Comparison of ENCODE assay signal across 13 cellular contexts in the genomic region with DNA sequence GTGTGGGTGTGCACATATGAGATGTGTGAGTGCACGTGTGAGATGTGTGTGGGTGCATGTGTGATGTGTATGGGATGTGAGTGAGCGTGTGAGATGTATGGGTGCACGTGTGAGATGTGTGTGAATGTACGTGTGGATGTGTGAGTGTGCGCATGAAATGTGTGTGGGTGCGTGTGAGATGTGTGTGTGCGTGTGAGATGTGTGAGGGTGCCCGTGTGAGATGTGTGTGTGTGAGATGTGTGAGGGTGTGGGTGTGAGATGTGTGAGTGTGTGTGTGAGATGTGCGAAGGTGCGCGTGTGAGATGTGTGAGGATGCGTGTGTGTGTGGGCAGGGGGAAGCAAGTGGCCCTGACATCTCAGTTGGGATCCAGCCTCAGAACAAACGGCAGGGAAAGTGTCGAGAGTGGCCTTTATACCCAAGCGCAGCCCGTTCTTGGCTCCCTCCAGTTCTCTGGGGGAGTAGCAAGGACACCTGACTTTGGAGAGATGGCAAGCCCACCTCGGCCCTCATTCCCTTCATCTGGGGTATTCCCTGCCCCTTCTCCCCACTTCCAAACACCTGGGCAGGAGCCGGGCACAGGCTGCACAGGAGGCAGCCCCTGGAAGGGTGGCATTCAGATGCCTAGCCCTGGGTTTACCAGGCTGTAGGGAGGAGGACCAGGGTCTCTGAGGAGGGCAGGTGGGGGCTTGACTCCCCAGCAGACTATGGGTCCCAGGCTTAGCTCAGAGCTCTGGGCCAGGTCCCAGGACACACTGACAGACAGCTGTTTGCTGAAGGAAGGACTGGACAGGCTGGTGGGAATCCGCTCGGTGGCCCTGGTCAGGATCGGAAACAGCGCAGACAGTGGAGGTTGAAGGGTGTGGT. TPM values are rescaled to one million over a fixed set of nuclear protein-coding genes. Genes with fewer than 3 reads are reported as not detected.
A peak's percentile ranks its signal among the peaks of the same experiment; 100 is the strongest.
DNase-seq lines count a peak whose midpoint lies in the region; TF ChIP-seq lines count a peak whose summit lies in the region.
"Had no signal": no experiment of that assay in that cellular context is flagged by ENCODE, and none has a peak within 500 bp of the region (broad histone marks: within the 10 kb centered on the region; RNA-seq: fewer than 3 reads in every experiment).

No MANE protein-coding gene starts in this region.

- H3K9me3 ChIP-seq in Peyer's patch: no peaks in the 10 kb centered on the region
- H3K9me3 ChIP-seq: left lung had no signal

- no peaks in the 10 kb centered on the region for H3K36me3 ChIP-seq in Peyer's patch
- H3K36me3 ChIP-seq: left lung had no signal

- peaks cover 0 to 28% (median 0%) of the 10 kb centered on the region in 4 donors for H3K4me1 ChIP-seq in Peyer's patch

- no peak for TF ChIP-seq POLR2A in Peyer's patch (IDR thresholded peaks at IDR 0.05)

- peak overlapping the region; percentile 12 to 81 (median 47) for H3K27ac ChIP-seq in Peyer's patch
- peak overlapping the region; percentile 52 to 78 for H3K27ac ChIP-seq in coronary artery
- H3K27ac ChIP-seq in substantia nigra (ENCODE audit: low read depth, low read length, poor library complexity, severe bottlenecking): peak overlapping the region; percentile 63

- no peaks in the 10 kb centered on the region for H3K27me3 ChIP-seq in Peyer's patch
- H3K27me3 ChIP-seq: left lung had no signal

- DNase-seq in Peyer's patch (peak in 1 of 3 donors; percentile 39), coronary artery (ENCODE audit: low spot score) (peak; percentile 63), mesenteric fat pad (ENCODE audit: low spot score) (peak; percentile 68), substantia nigra (lab: John Stamatoyannopoulos, UW) (no peak), NCI-H526 treated with DMSO at 0.1 percent for 48 hours (lab: John Stamatoyannopoulos, UW) (no peak), T-helper 1 cell (no peak), pons (ENCODE audit: low spot score) (no peak), SK-N-DZ (ENCODE audit: low spot score) (no peak)
- DNase-seq: amniotic stem cell, GOT3, NCI-H1048, NCI-H226 had no signal

- TF ChIP-seq CTCF in Peyer's patch (IDR thresholded peaks at IDR 0.05): no peak
- no peak for TF ChIP-seq CTCF in coronary artery (IDR thresholded peaks at IDR 0.05)

- no peak overlapping the region for H3K4me3 ChIP-seq in Peyer's patch
- no peak overlapping the region for H3K4me3 ChIP-seq in coronary artery
- H3K4me3 ChIP-seq: left lung had no signal

RNA-seq across cellular contexts. Expression of a gene that starts 31.6 kb away (rescaled TPM):
- 10 to 100 TPM; 35.7 to 57.8 (median 45.0) TPM for total RNA-seq in Peyer's patch
- total RNA-seq in mesenteric fat pad: 181 TPM
- 109 and 110 TPM in 2 replicates for polyA plus RNA-seq in SK-N-DZ (2014; cell fraction: cytosol; rRNA removed)
- 98.3 and 106 TPM in 2 replicates for polyA plus RNA-seq in SK-N-DZ (2014; cell fraction: nucleus; rRNA removed)

Comparison
In these comparisons a context has a peak if more than half of its experiments do, and no peak if none do; other contexts are left out.
1. DNase-seq: peak in coronary artery (single experiment) and mesenteric fat pad (single experiment); none in substantia nigra (0 of 49), NCI-H526 treated with DMSO at 0.1 percent for 48 hours (single experiment), T-helper 1 cell (0 of 5), pons (single experiment) and SK-N-DZ (single experiment).
2. Peak in every context shown above with its lines, with median percentiles within 50 percentile points of each other: H3K27ac ChIP-seq.